ENCODE assay signal across 9 cellular contexts in genomic region chr20:46056970-46057855, GRCh38. TPM values are rescaled to one million over a fixed set of nuclear protein-coding genes. Genes with fewer than 3 reads are reported as not detected.
DNase-seq lines count a peak whose midpoint lies in the region; ATAC-seq lines count a peak whose summit lies in the region.
"Had no signal": no experiment of that assay in that cellular context is flagged by ENCODE, and none has a peak within 500 bp of the region (broad histone marks: within the 10 kb centered on the region; RNA-seq: fewer than 3 reads in every experiment).

No MANE protein-coding gene starts in this region.

- H3K36me3 ChIP-seq in iPS-15b (ENCODE audit: control insufficient read depth, insufficient read depth, low read length) = peaks cover 6% of the 10 kb centered on the region

- no peak overlapping the region for H3K27ac Mint-ChIP-seq in activated T-cell treated with anti-CD3 and anti-CD28 coated beads, Interleukin-2, amount 50 U/mL, for 24 hours
- H3K27ac Mint-ChIP-seq in effector memory CD8-positive, alpha-beta T cell = no peak overlapping the region

- peak; percentile 31 for DNase-seq in activated T-cell treated with anti-CD3 and anti-CD28 coated beads, Interleukin-2, amount 50 U/mL, for 1 hour
- no peak for DNase-seq in activated T-cell treated with anti-CD3 and anti-CD28 coated beads, Interleukin-2, amount 50 U/mL, for 24 hours
- DNase-seq in NCI-H1694 (lab: John Stamatoyannopoulos, UW) = no peak
- DNase-seq in effector memory CD8-positive, alpha-beta T cell = no peak

- no peak for ATAC-seq in HG02852 (IDR thresholded peaks at IDR 0.05; ENCODE audit: unreplicated experiment)
- no peak for ATAC-seq in effector memory CD8-positive, alpha-beta T cell (replicated peaks)

- no peaks in the 10 kb centered on the region for H3K9me3 Mint-ChIP-seq in activated T-cell treated with anti-CD3 and anti-CD28 coated beads, Interleukin-2, amount 50 U/mL, for 24 hours
- H3K9me3 Mint-ChIP-seq in effector memory CD8-positive, alpha-beta T cell = no peaks in the 10 kb centered on the region

- H3K9ac ChIP-seq in iPS-15b (ENCODE audit: low read depth, low read length) = no peak overlapping the region
- H3K9ac ChIP-seq: KMS-11 had no signal

- H3K27ac ChIP-seq in angular gyrus (ENCODE audit: low read depth, low read length) (peak overlapping the region; percentile 73), temporal lobe (ENCODE audit: low read depth, low read length) (peak overlapping the region; percentile 44)
- H3K27ac ChIP-seq: KMS-11 had no signal

- H3K4me1 ChIP-seq in iPS-15b (ENCODE audit: control insufficient read depth, insufficient read depth, low read length) = peaks cover 3% of the 10 kb centered on the region

- H3K4me3 ChIP-seq in iPS-15b (ENCODE audit: low read depth, low read length) = peak overlapping the region; percentile 59

- no peaks in the 10 kb centered on the region for H3K9me3 ChIP-seq in iPS-15b (ENCODE audit: control insufficient read depth, insufficient read depth, low read length)

- H3K4me3 Mint-ChIP-seq in activated T-cell treated with anti-CD3 and anti-CD28 coated beads, Interleukin-2, amount 50 U/mL, for 24 hours = no peak overlapping the region
- H3K4me3 Mint-ChIP-seq in effector memory CD8-positive, alpha-beta T cell = no peak overlapping the region

- H3K36me3 Mint-ChIP-seq in activated T-cell treated with anti-CD3 and anti-CD28 coated beads, Interleukin-2, amount 50 U/mL, for 24 hours (ENCODE audit: low read depth) = peaks cover 30% of the 10 kb centered on the region
- peaks cover 23% of the 10 kb centered on the region for H3K36me3 Mint-ChIP-seq in effector memory CD8-positive, alpha-beta T cell (ENCODE audit: insufficient read depth)

- peaks cover 68% of the 10 kb centered on the region for H3K27me3 ChIP-seq in iPS-15b (ENCODE audit: control insufficient read depth, insufficient read depth, low read length)

- H3K4me1 Mint-ChIP-seq in activated T-cell treated with anti-CD3 and anti-CD28 coated beads, Interleukin-2, amount 50 U/mL, for 24 hours (ENCODE audit: low read depth) = peaks cover 43% of the 10 kb centered on the region
- H3K4me1 Mint-ChIP-seq in effector memory CD8-positive, alpha-beta T cell (ENCODE audit: low read depth in 2 of 2) = peaks cover 27 to 29% of the 10 kb centered on the region in 2 donors

- peaks cover 40% of the 10 kb centered on the region for H3K27me3 Mint-ChIP-seq in activated T-cell treated with anti-CD3 and anti-CD28 coated beads, Interleukin-2, amount 50 U/mL, for 24 hours
- H3K27me3 Mint-ChIP-seq in effector memory CD8-positive, alpha-beta T cell = no peaks in the 10 kb centered on the region

RNA-seq across cellular contexts. Expression of gene SLC12A5, which starts 28.2 kb away (rescaled TPM):
- total RNA-seq in temporal lobe = 17.2 TPM

RNA-seq across cellular contexts. Expression of gene NCOA5, which starts 32.5 kb away (rescaled TPM):
- total RNA-seq in temporal lobe = 21.6 TPM

RNA-seq across cellular contexts. Expression of gene MMP9, which starts 48.5 kb away (rescaled TPM):
- total RNA-seq in temporal lobe = 0.25 TPM
